Comparison of ENCODE assay signal across 8 cellular contexts in genomic region chr15:76340802-76341365, GRCh38. TPM values are rescaled to one million over a fixed set of nuclear protein-coding genes. Genes with fewer than 3 reads are reported as not detected.
DNase-seq lines count a peak whose midpoint lies in the region; ATAC-seq and TF ChIP-seq lines count a peak whose summit lies in the region.

No MANE protein-coding gene starts in this region.

- H3K9me3 Mint-ChIP-seq in CD4-positive, alpha-beta T cell, result no peaks in the 10 kb centered on the region
- H3K9me3 Mint-ChIP-seq in activated naive CD8-positive, alpha-beta T cell treated with anti-CD3 and anti-CD28 coated beads, Interleukin-2, amount 50 U/mL, for 24 hours, result no peaks in the 10 kb centered on the region
- H3K9me3 Mint-ChIP-seq in type B pancreatic cell, result no peaks in the 10 kb centered on the region

- H3K27me3 Mint-ChIP-seq in CD4-positive, alpha-beta T cell, result peaks cover 90% of the 10 kb centered on the region
- peaks cover 81% of the 10 kb centered on the region for H3K27me3 Mint-ChIP-seq in activated naive CD8-positive, alpha-beta T cell treated with anti-CD3 and anti-CD28 coated beads, Interleukin-2, amount 50 U/mL, for 24 hours
- H3K27me3 Mint-ChIP-seq in type B pancreatic cell, result peaks cover 89% of the 10 kb centered on the region

- H3K9me3 ChIP-seq in CD4-positive, alpha-beta T cell (ENCODE audit: control insufficient read depth, low read length), result peaks cover 5% of the 10 kb centered on the region

- DNase-seq in CD4-positive, alpha-beta T cell, result peak in 4 of 10 experiments; percentile 24 to 52 (median 40)
- peak; percentile 32 to 35 for DNase-seq in Kasumi-1 (lab: John Stamatoyannopoulos, UW)
- peak; percentile 57 for DNase-seq in activated naive CD8-positive, alpha-beta T cell treated with anti-CD3 and anti-CD28 coated beads, Interleukin-2, amount 50 U/mL, for 24 hours
- no peak for DNase-seq in left lobe of liver (ENCODE audit: low spot score)
- DNase-seq in type B pancreatic cell (ENCODE audit: extremely low spot score, unreplicated experiment), result no peak
- no peak for DNase-seq in DMS 273 (lab: John Stamatoyannopoulos, UW; ENCODE audit: unreplicated experiment)
- DNase-seq in kidney glomerular epithelial cell (lab: John Stamatoyannopoulos, UW), result no peak

- no peak overlapping the region for H3K27ac ChIP-seq in CD4-positive, alpha-beta T cell (ENCODE audit: low read depth, low read length)

- peak; percentile 53 for ATAC-seq in CD4-positive, alpha-beta T cell (ENCODE audit: poor library complexity)
- ATAC-seq in activated naive CD8-positive, alpha-beta T cell treated with anti-CD3 and anti-CD28 coated beads, Interleukin-2, amount 50 U/mL, for 24 hours, result peak; percentile 53
- ATAC-seq in left lobe of liver (peak; percentile 48), GM21529 (IDR thresholded peaks at IDR 0.05; ENCODE audit: unreplicated experiment) (no peak)

- TF ChIP-seq CTCF in CD4-positive, alpha-beta T cell (IDR thresholded peaks at IDR 0.05), result no peak
- TF ChIP-seq CTCF in type B pancreatic cell (conservative IDR thresholded peaks at IDR 0.05), result peak; percentile 61

- H3K27me3 ChIP-seq in CD4-positive, alpha-beta T cell (ENCODE audit: control insufficient read depth, insufficient read depth, low read length), result peaks cover 98% of the 10 kb centered on the region

- H3K27ac Mint-ChIP-seq in CD4-positive, alpha-beta T cell, result no peak overlapping the region
- no peak overlapping the region for H3K27ac Mint-ChIP-seq in activated naive CD8-positive, alpha-beta T cell treated with anti-CD3 and anti-CD28 coated beads, Interleukin-2, amount 50 U/mL, for 24 hours
- peak overlapping the region; percentile 46 for H3K27ac Mint-ChIP-seq in type B pancreatic cell

- intact Hi-C loops in CD4-positive, alpha-beta T cell (cut with DNase I, micrococcal nuclease), result no loop called here

- CTCF ChIA-PET in CD4-positive, alpha-beta T cell (lab: Charles Lee), result no interaction called here

- H3K4me1 Mint-ChIP-seq in CD4-positive, alpha-beta T cell (ENCODE audit: low read depth), result peaks cover 72% of the 10 kb centered on the region
- H3K4me1 Mint-ChIP-seq in activated naive CD8-positive, alpha-beta T cell treated with anti-CD3 and anti-CD28 coated beads, Interleukin-2, amount 50 U/mL, for 24 hours, result peaks cover 59% of the 10 kb centered on the region
- peaks cover 27% of the 10 kb centered on the region for H3K4me1 Mint-ChIP-seq in type B pancreatic cell (ENCODE audit: unreplicated experiment)

- no peaks in the 10 kb centered on the region for H3K36me3 Mint-ChIP-seq in CD4-positive, alpha-beta T cell (ENCODE audit: low read depth)
- no peaks in the 10 kb centered on the region for H3K36me3 Mint-ChIP-seq in activated naive CD8-positive, alpha-beta T cell treated with anti-CD3 and anti-CD28 coated beads, Interleukin-2, amount 50 U/mL, for 24 hours (ENCODE audit: low read depth)
- peaks cover 3% of the 10 kb centered on the region for H3K36me3 Mint-ChIP-seq in type B pancreatic cell

- H3K4me3 Mint-ChIP-seq in CD4-positive, alpha-beta T cell, result peak overlapping the region; percentile 80
- H3K4me3 Mint-ChIP-seq in activated naive CD8-positive, alpha-beta T cell treated with anti-CD3 and anti-CD28 coated beads, Interleukin-2, amount 50 U/mL, for 24 hours, result peak overlapping the region; percentile 80
- H3K4me3 Mint-ChIP-seq in type B pancreatic cell, result peak overlapping the region; percentile 84

- POLR2A ChIA-PET in CD4-positive, alpha-beta T cell (lab: Charles Lee), result no interaction called here

RNA-seq across cellular contexts. Expression of gene ISL2, which starts 4.3 kb away (rescaled TPM):
- total RNA-seq in CD4-positive, alpha-beta T cell, result not detected
- total RNA-seq in left lobe of liver (not detected), type B pancreatic cell (ENCODE audit: low replicate concordance) (1.2 and 4.5 TPM in 2 replicates)

RNA-seq across cellular contexts. Expression of gene ETFA, which starts 29.6 kb away (rescaled TPM):
- 10 to 100 TPM; 11.4 to 15.2 TPM for total RNA-seq in CD4-positive, alpha-beta T cell
- total RNA-seq in left lobe of liver (291 TPM), type B pancreatic cell (ENCODE audit: low replicate concordance) (135 and 149 TPM in 2 replicates)

Comparison
In these comparisons a context has a peak if more than half of its experiments do, and no peak if none do; other contexts are left out.
1. DNase-seq: peak in Kasumi-1 (2 of 2) and activated naive CD8-positive, alpha-beta T cell treated with anti-CD3 and anti-CD28 coated beads, Interleukin-2, amount 50 U/mL, for 24 hours (single experiment); none in left lobe of liver (single experiment), type B pancreatic cell (single experiment), DMS 273 (single experiment) and kidney glomerular epithelial cell (single experiment).
2. Peak in every context shown above with its lines, with median percentiles within 50 percentile points of each other: H3K4me3 Mint-ChIP-seq.